21 cellular contexts compared by ENCODE assay signal in the genomic region with DNA sequence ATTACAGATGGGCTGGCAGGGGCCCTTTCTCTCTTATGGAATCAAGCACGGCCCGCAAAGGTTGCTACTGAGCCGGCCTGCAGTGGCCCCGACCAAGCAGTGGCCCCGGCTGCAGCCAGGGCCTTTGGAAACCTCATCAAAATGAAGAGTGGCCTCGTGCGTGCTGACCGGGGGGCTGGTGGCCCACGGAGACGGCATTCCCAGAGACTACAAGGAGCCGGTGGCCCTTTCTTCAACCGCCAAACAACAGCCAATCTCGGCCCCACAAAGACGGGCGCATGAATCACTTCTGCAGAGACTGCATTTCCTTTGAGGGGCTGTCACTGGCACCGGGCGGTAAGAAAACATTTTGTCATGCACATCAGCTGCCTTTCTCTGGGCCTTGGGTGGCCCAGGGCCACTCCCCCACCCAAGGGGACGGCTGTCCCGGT. TPM values are rescaled to one million over a fixed set of nuclear protein-coding genes. Genes with fewer than 3 reads are reported as not detected.
DNase-seq lines count a peak whose midpoint lies in the region; ATAC-seq and TF ChIP-seq lines count a peak whose summit lies in the region.
"Had no signal": no experiment of that assay in that cellular context is flagged by ENCODE, and none has a peak within 500 bp of the region (broad histone marks: within the 10 kb centered on the region; RNA-seq: fewer than 3 reads in every experiment).

No MANE protein-coding gene starts in this region.

- no peak for ATAC-seq in lower lobe of right lung
- no peak for ATAC-seq in HG02938 (IDR thresholded peaks at IDR 0.05; ENCODE audit: unreplicated experiment)

- CTCF ChIA-PET in activated naive CD4-positive, alpha-beta T cell treated with anti-CD3 and anti-CD28 coated beads for 36 hours (lab: Charles Lee), result no interaction called here

- H3K9ac ChIP-seq in colonic mucosa (ENCODE audit: low read depth in 2 of 2, low read length in 2 of 2), result no peak overlapping the region
- H3K9ac ChIP-seq: BLaER1 treated with 17β-estradiol and CSF1 and Interleukin-3, amounts not matched to agents 10 nM and 100 nM had no signal

- H3K4me3 Mint-ChIP-seq in activated naive CD4-positive, alpha-beta T cell treated with anti-CD3 and anti-CD28 coated beads for 36 hours, result no peak overlapping the region
- H3K4me3 Mint-ChIP-seq: B cell; CD4-positive, CD25-positive, alpha-beta regulatory T cell had no signal

- peaks cover 30% of the 10 kb centered on the region for H3K27me3 Mint-ChIP-seq in activated naive CD4-positive, alpha-beta T cell treated with anti-CD3 and anti-CD28 coated beads for 36 hours (ENCODE audit: low read depth)

- no peaks in the 10 kb centered on the region for H3K36me3 Mint-ChIP-seq in activated naive CD4-positive, alpha-beta T cell treated with anti-CD3 and anti-CD28 coated beads for 36 hours (ENCODE audit: low read depth)
- H3K36me3 Mint-ChIP-seq: CD4-positive, CD25-positive, alpha-beta regulatory T cell; CD8-positive, alpha-beta memory T cell; IgD-negative memory B cell had no signal

- H3K9me3 ChIP-seq in lower lobe of right lung (no peaks in the 10 kb centered on the region), colonic mucosa (no peaks in the 10 kb centered on the region)
- H3K9me3 ChIP-seq: HAP-1 had no signal

- TF ChIP-seq CTCF in lower lobe of right lung (IDR thresholded peaks at IDR 0.05) (no peak), colonic mucosa (IDR thresholded peaks at IDR 0.05) (no peak)

- H3K36me3 ChIP-seq in H7 (replicated peaks; ENCODE audit: control insufficient read depth, insufficient read depth, low read length) (no peaks in the 10 kb centered on the region), lower lobe of right lung (no peaks in the 10 kb centered on the region), colonic mucosa (no peaks in the 10 kb centered on the region)
- H3K36me3 ChIP-seq: BLaER1 treated with 17β-estradiol and CSF1 and Interleukin-3, amounts not matched to agents 10 nM and 100 nM; HAP-1 had no signal

- H3K27me3 ChIP-seq in H7 (ENCODE audit: control insufficient read depth, insufficient read depth, low read length), result no peaks in the 10 kb centered on the region; the same call in 1 of the 2 replicates
- peaks cover 44% of the 10 kb centered on the region for H3K27me3 ChIP-seq in lower lobe of right lung (ENCODE audit: low read depth)
- H3K27me3 ChIP-seq in colonic mucosa, result no peaks in the 10 kb centered on the region

- H3K4me1 ChIP-seq in lower lobe of right lung (no peaks in the 10 kb centered on the region), colonic mucosa (no peaks in the 10 kb centered on the region)
- H3K4me1 ChIP-seq: HAP-1 had no signal

- intact Hi-C loops in lower lobe of right lung (cut with DNase I), result no loop called here
- intact Hi-C loops in colonic mucosa (cut with DNase I), result no loop called here
- intact Hi-C loops in activated naive CD4-positive, alpha-beta T cell treated with anti-CD3 and anti-CD28 coated beads for 36 hours (cut with micrococcal nuclease), result no loop called here

- no peak overlapping the region for H3K27ac Mint-ChIP-seq in activated naive CD4-positive, alpha-beta T cell treated with anti-CD3 and anti-CD28 coated beads for 36 hours
- H3K27ac Mint-ChIP-seq: B cell; CD8-positive, alpha-beta memory T cell; IgD-negative memory B cell had no signal

- no peak overlapping the region for H3K4me3 ChIP-seq in H7 (ENCODE audit: insufficient read depth, low read depth, low read length)
- no peak overlapping the region for H3K4me3 ChIP-seq in lower lobe of right lung
- no peak overlapping the region for H3K4me3 ChIP-seq in colonic mucosa
- H3K4me3 ChIP-seq: BLaER1 treated with 17β-estradiol and CSF1 and Interleukin-3, amounts not matched to agents 10 nM and 100 nM; HAP-1 had no signal

- H3K9me3 Mint-ChIP-seq in activated naive CD4-positive, alpha-beta T cell treated with anti-CD3 and anti-CD28 coated beads for 36 hours, result no peaks in the 10 kb centered on the region
- H3K9me3 Mint-ChIP-seq: CD4-positive, CD25-positive, alpha-beta regulatory T cell had no signal

- H3K27ac ChIP-seq in lower lobe of right lung (no peak overlapping the region), colonic mucosa (no peak overlapping the region)
- H3K27ac ChIP-seq: BLaER1 treated with 17β-estradiol and CSF1 and Interleukin-3, amounts not matched to agents 10 nM and 100 nM; HL-60 had no signal

- peak; percentile 33 for DNase-seq in H7
- DNase-seq in astrocyte of the hippocampus (ENCODE audit: low read depth, low spot score), result peak; percentile 60
- peak; percentile 10 for DNase-seq in lower lobe of right lung
- DNase-seq in colonic mucosa, result no peak
- no peak for DNase-seq in activated naive CD4-positive, alpha-beta T cell treated with anti-CD3 and anti-CD28 coated beads for 36 hours
- DNase-seq: CD4-positive, CD25-positive, alpha-beta regulatory T cell; CD8-positive, alpha-beta memory T cell; COR-L47; DMS 273 treated with DMSO at 0.1 percent for 48 hours; DMS53; DND-41; EL had no signal

- H3K4me1 Mint-ChIP-seq in activated naive CD4-positive, alpha-beta T cell treated with anti-CD3 and anti-CD28 coated beads for 36 hours (ENCODE audit: low read depth), result no peaks in the 10 kb centered on the region
- H3K4me1 Mint-ChIP-seq: CD4-positive, CD25-positive, alpha-beta regulatory T cell; CD8-positive, alpha-beta memory T cell had no signal

RNA-seq across cellular contexts. Expression of a gene that starts 43.1 kb away (rescaled TPM):
- 0.15 TPM in 1 of 2 replicates, not detected in the other for total RNA-seq in H7 (2014; rRNA removed; shearing (Covaris generic))
- not detected for total RNA-seq in lower lobe of right lung
- total RNA-seq in colonic mucosa, result not detected
- total RNA-seq in activated naive CD4-positive, alpha-beta T cell treated with anti-CD3 and anti-CD28 coated beads for 36 hours, result not detected
- total RNA-seq: A172; B cell; CD4-positive, CD25-positive, alpha-beta regulatory T cell; CD8-positive, alpha-beta memory T cell; H1; HT1080 had no signal

Comparison
In these comparisons a context has a peak if more than half of its experiments do, and no peak if none do; other contexts are left out.
1. DNase-seq: peak in H7 (single experiment), astrocyte of the hippocampus (single experiment) and lower lobe of right lung (single experiment); none in colonic mucosa (single experiment) and activated naive CD4-positive, alpha-beta T cell treated with anti-CD3 and anti-CD28 coated beads for 36 hours (single experiment).